14 cellular contexts compared by ENCODE assay signal in the genomic region with DNA sequence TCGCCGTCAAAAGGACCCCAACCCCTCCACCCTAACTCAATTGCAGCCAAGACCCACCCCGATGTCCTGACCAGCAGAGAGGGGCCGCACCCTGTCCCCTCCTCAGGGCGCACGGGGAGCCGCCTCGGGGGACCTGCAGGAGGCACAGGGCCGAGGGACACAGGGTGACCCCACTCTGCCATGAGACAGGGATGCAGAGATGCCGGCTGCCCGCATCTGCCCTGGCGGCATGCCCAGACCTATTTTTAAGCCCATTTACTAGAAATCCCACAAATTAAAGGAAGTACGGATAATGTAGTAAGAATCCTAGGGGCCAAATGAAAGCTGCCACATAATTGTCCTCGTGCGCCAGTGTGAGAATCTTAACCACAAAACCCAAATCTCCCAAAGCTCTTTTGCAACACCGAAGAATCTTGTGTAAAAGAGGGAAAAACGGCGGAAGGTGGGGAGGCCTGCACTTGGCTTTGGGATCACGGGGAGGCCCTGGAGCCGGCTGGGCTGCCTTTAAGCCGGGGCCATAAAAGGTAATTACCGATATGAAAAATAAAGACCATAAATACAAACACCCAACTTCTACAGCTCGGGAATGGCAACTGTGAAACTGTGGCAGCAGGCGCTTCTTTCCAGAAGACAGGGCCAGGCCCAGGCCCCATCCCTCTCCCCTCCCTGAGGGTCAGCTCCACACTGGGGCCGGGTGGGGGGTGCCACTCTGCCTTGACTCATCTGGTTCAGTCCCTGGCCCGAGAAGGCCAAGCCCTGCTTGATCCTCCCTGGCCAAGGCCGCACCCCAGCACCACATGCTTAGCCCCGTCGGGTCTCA. TPM values are rescaled to one million over a fixed set of nuclear protein-coding genes. Genes with fewer than 3 reads are reported as not detected.
DNase-seq lines count a peak whose midpoint lies in the region; ATAC-seq, FAIRE-seq and TF ChIP-seq lines count a peak whose summit lies in the region.
"Had no signal": no experiment of that assay in that cellular context is flagged by ENCODE, and none has a peak within 500 bp of the region (broad histone marks: within the 10 kb centered on the region; RNA-seq: fewer than 3 reads in every experiment).

No MANE protein-coding gene starts in this region.

- no peaks in the 10 kb centered on the region for H3K27me3 ChIP-seq in stomach

- H3K9me3 ChIP-seq in stomach, result no peaks in the 10 kb centered on the region

- no peak overlapping the region for H3K27ac ChIP-seq in stomach

- peaks cover 0 to 10% (median 2%) of the 10 kb centered on the region in 4 donors for H3K36me3 ChIP-seq in stomach

- H3K4me1 ChIP-seq in stomach, result peaks cover 15 to 72% (median 55%) of the 10 kb centered on the region in 4 donors

- WGBS in stomach, 5 donors, result 73 to 86% (median 80%) methylated on average over 28 to 29 of the region's 29 CpGs

- no peak for TF ChIP-seq EP300 in stomach (IDR thresholded peaks at IDR 0.05)

- TF ChIP-seq POLR2A in stomach (IDR thresholded peaks at IDR 0.05) (no peak), H54 (IDR thresholded peaks at IDR 0.05; ENCODE audit: low read depth, low read length) (no peak)

- no peak for TF ChIP-seq CTCF in stomach (IDR thresholded peaks at IDR 0.05)

- DNase-seq in cardiac septum (ENCODE audit: low spot score), result peak; percentile 61
- DNase-seq in Right ventricle myocardium superior, result no peak
- DNase-seq in glomerular visceral epithelial cell (ENCODE audit: extremely low spot score), result peak; percentile 53
- no peak for DNase-seq in stomach
- no peak for DNase-seq in stimulated activated CD4-positive, alpha-beta T cell treated with anti-CD3 and anti-CD28 coated beads, Interleukin-12 subunit alpha, Interleukin-12 subunit beta, amount 100 ng/mL, for 4 hours
- no peak for DNase-seq in H54 (ENCODE audit: insufficient read length, low spot score)
- DNase-seq: activated CD4-positive, alpha-beta T cell treated with anti-CD3 and anti-CD28 coated beads, Interleukin-2, amount 50 U/mL, for 1 hour; NCI-H1694 treated with DMSO at 0.1 percent for 48 hours; nucleus accumbens; SHP77 had no signal

- no peak for FAIRE-seq in H54 (lab: Jason Lieb, UNC)
- FAIRE-seq: endothelial cell of umbilical vein, keratinocyte had no signal

- H3K4me3 ChIP-seq in stomach, result no peak overlapping the region

- intact Hi-C loops in cardiac septum (cut with DNase I), result no loop called here
- intact Hi-C loops in Right ventricle myocardium superior (cut with DNase I), result no loop called here
- intact Hi-C loops in stomach (cut with DNase I; ENCODE audit: low total_unique reads), result loop anchor here (10.0 kb wide), 1 partner anchor 65 kb away; no protein-coding TSS in a partner anchor

- ATAC-seq in Right ventricle myocardium superior (ENCODE audit: poor library complexity) (no peak), SK-N-SH treated with all-trans-retinoic acid at 6 μM for 48 hours (peak; percentile 35), HG03039 (IDR thresholded peaks at IDR 0.05; ENCODE audit: unreplicated experiment) (no peak)

TF ChIP-seq in SK-N-SH treated with all-trans-retinoic acid at 6 μM for 48 hours, 23 proteins besides CTCF, POLR2A, EP300 and RAD21:
- no peak for TF ChIP-seq ZNF565 (CRISPR knock-in tag; conservative IDR thresholded peaks at IDR 0.05; ENCODE audit: low read depth)
- peak; percentile 66; the same call in 1 of the 2 replicates for TF ChIP-seq ZFP3 (CRISPR knock-in tag; IDR thresholded peaks at IDR 0.05)

RNA-seq across cellular contexts. Expression of a gene that starts 35.0 kb away (rescaled TPM):
- 57.8 TPM for total RNA-seq in cardiac septum
- total RNA-seq in Right ventricle myocardium superior, result 30.8 TPM
- total RNA-seq in stomach, result 10 to 100 TPM in 4 of 5 donors, 1 to 10 TPM in 1; 9.5 to 69.2 (median 16.1) TPM
- polyA plus RNA-seq in stomach, result 1 to 10 TPM; 4.1 to 7.0 (median 6.6) TPM

RNA-seq across cellular contexts. Expression of a gene that starts 58.6 kb away (rescaled TPM):
- total RNA-seq in cardiac septum (19.8 TPM), Right ventricle myocardium superior (16.4 TPM), stomach (100 to 1,000 TPM in 1 of 5 donors, 10 to 100 TPM in 4; 17.4 to 105 (median 30.3) TPM)
- polyA plus RNA-seq in stomach, result 10 to 100 TPM; 15.6 to 19.4 (median 16.6) TPM

Comparison
In these comparisons a context has a peak if more than half of its experiments do, and no peak if none do; other contexts are left out.
1. DNase-seq: peak in cardiac septum (single experiment) and glomerular visceral epithelial cell (single experiment); none in Right ventricle myocardium superior (single experiment), stomach (single experiment), stimulated activated CD4-positive, alpha-beta T cell treated with anti-CD3 and anti-CD28 coated beads, Interleukin-12 subunit alpha, Interleukin-12 subunit beta, amount 100 ng/mL, for 4 hours (single experiment) and H54 (single experiment).